ENCODE assay signal across 9 cellular contexts in genomic region chr17:19505561-19505960, GRCh38. TPM values are rescaled to one million over a fixed set of nuclear protein-coding genes. Genes with fewer than 3 reads are reported as not detected.
DNase-seq lines count a peak whose midpoint lies in the region; ATAC-seq and TF ChIP-seq lines count a peak whose summit lies in the region.
"Not testable (repeated sequence)": the region's sequence is repeated elsewhere in the genome, so short reads cannot be mapped to it uniquely, and the experiment has no call there.
"Had no signal": no experiment of that assay in that cellular context is flagged by ENCODE, and none has a peak within 500 bp of the region (broad histone marks: within the 10 kb centered on the region; RNA-seq: fewer than 3 reads in every experiment).

No MANE protein-coding gene starts in this region.

- not testable (repeated sequence) for H3K9me3 ChIP-seq in CD8-positive, alpha-beta memory T cell (ENCODE audit: low read length); WERI-Rb-1 (ENCODE audit: severe bottlenecking)

- H3K27me3 ChIP-seq in CD8-positive, alpha-beta memory T cell (ENCODE audit: insufficient read depth, low read length, poor library complexity, severe bottlenecking); WERI-Rb-1 (ENCODE audit: insufficient read depth, low read depth, severe bottlenecking): not testable (repeated sequence)

- H3K36me3 Mint-ChIP-seq in CD8-positive, alpha-beta memory T cell; brain; mesothelial cell of epicardium; nephron progenitor cell (ENCODE audit: low read depth); type B pancreatic cell: not testable (repeated sequence)
- H3K36me3 Mint-ChIP-seq in activated T-helper 17 cell treated with anti-CD3 and anti-CD28 coated beads, Interleukin-2, amount 50 U/mL, for 72 hours (ENCODE audit: low read depth): peaks cover 12% of the 10 kb centered on the region

- H3K4me3 Mint-ChIP-seq in CD8-positive, alpha-beta memory T cell: peak overlapping the region in 6 of 7 donors; percentile 22 to 90 (median 82)
- H3K4me3 Mint-ChIP-seq in activated T-helper 17 cell treated with anti-CD3 and anti-CD28 coated beads, Interleukin-2, amount 50 U/mL, for 72 hours: peak overlapping the region; percentile 86
- peak overlapping the region; percentile 63 to 91 (median 84) for H3K4me3 Mint-ChIP-seq in brain
- H3K4me3 Mint-ChIP-seq in mesothelial cell of epicardium: peak overlapping the region; percentile 40
- peak overlapping the region; percentile 90 for H3K4me3 Mint-ChIP-seq in nephron progenitor cell
- H3K4me3 Mint-ChIP-seq in type B pancreatic cell: peak overlapping the region; percentile 71

- H3K4me1 ChIP-seq in CD8-positive, alpha-beta memory T cell (ENCODE audit: insufficient read depth, low read length): not testable (repeated sequence)

- DNase-seq in CD8-positive, alpha-beta memory T cell; mesothelial cell of epicardium (ENCODE audit: low spot score in 2 of 2, unreplicated experiment in 2 of 2); nephron progenitor cell; type B pancreatic cell (ENCODE audit: extremely low spot score, unreplicated experiment): not testable (repeated sequence)
- DNase-seq in WERI-Rb-1: peak; percentile 59

- peaks cover 0 to 12% of the 10 kb centered on the region in 2 donors for H3K27me3 Mint-ChIP-seq in CD8-positive, alpha-beta memory T cell
- H3K27me3 Mint-ChIP-seq in activated T-helper 17 cell treated with anti-CD3 and anti-CD28 coated beads, Interleukin-2, amount 50 U/mL, for 72 hours; brain; mesothelial cell of epicardium (ENCODE audit: low read depth); type B pancreatic cell: not testable (repeated sequence)
- peaks cover 21% of the 10 kb centered on the region for H3K27me3 Mint-ChIP-seq in nephron progenitor cell (ENCODE audit: low read depth, poor library complexity)

- H3K4me3 ChIP-seq in CD8-positive, alpha-beta memory T cell (ENCODE audit: low read length); WERI-Rb-1 (ENCODE audit: low read depth, low read length): not testable (repeated sequence)

- peak overlapping the region in 3 of 8 donors; percentile 76 to 98 (median 76) for H3K27ac Mint-ChIP-seq in CD8-positive, alpha-beta memory T cell
- not testable (repeated sequence) for H3K27ac Mint-ChIP-seq in activated T-helper 17 cell treated with anti-CD3 and anti-CD28 coated beads, Interleukin-2, amount 50 U/mL, for 72 hours; mesothelial cell of epicardium; nephron progenitor cell; type B pancreatic cell
- peak overlapping the region in 3 of 5 experiments; percentile 70 to 87 (median 81) for H3K27ac Mint-ChIP-seq in brain

- POLR2A ChIA-PET in CD8-positive, alpha-beta memory T cell (lab: Charles Lee): not testable (repeated sequence)

- not testable (repeated sequence) for TF ChIP-seq CTCF in WERI-Rb-1 (IDR thresholded peaks at IDR 0.05; ENCODE audit: low read depth, low read length); brain (conservative IDR thresholded peaks at IDR 0.05); mesothelial cell of epicardium (IDR thresholded peaks at IDR 0.05; ENCODE audit: unreplicated experiment); nephron progenitor cell (IDR thresholded peaks at IDR 0.05); type B pancreatic cell (conservative IDR thresholded peaks at IDR 0.05)

- CTCF ChIA-PET in CD8-positive, alpha-beta memory T cell (lab: Charles Lee): not testable (repeated sequence)

- peaks cover 15 to 23% (median 19%) of the 10 kb centered on the region in 3 donors for H3K4me1 Mint-ChIP-seq in CD8-positive, alpha-beta memory T cell
- peaks cover 11% of the 10 kb centered on the region for H3K4me1 Mint-ChIP-seq in activated T-helper 17 cell treated with anti-CD3 and anti-CD28 coated beads, Interleukin-2, amount 50 U/mL, for 72 hours
- peaks cover 23% of the 10 kb centered on the region for H3K4me1 Mint-ChIP-seq in brain
- not testable (repeated sequence) for H3K4me1 Mint-ChIP-seq in mesothelial cell of epicardium; type B pancreatic cell (ENCODE audit: unreplicated experiment)
- H3K4me1 Mint-ChIP-seq in nephron progenitor cell: peaks cover 28% of the 10 kb centered on the region

- ATAC-seq in activated T-helper 17 cell treated with anti-CD3 and anti-CD28 coated beads, Interleukin-2, amount 50 U/mL, for 72 hours (replicated peaks): not testable (repeated sequence)

- H3K9me3 Mint-ChIP-seq in CD8-positive, alpha-beta memory T cell; activated T-helper 17 cell treated with anti-CD3 and anti-CD28 coated beads, Interleukin-2, amount 50 U/mL, for 72 hours; brain; mesothelial cell of epicardium; nephron progenitor cell; type B pancreatic cell: not testable (repeated sequence)

- not testable (repeated sequence) for H3K27ac ChIP-seq in CD8-positive, alpha-beta memory T cell (ENCODE audit: low read depth, low read length)
- H3K27ac ChIP-seq in WERI-Rb-1: peak overlapping the region; percentile 84

- H3K36me3 ChIP-seq in CD8-positive, alpha-beta memory T cell (ENCODE audit: insufficient read depth, low read length); WERI-Rb-1: not testable (repeated sequence)

RNA-seq across cellular contexts. Expression of gene SLC47A1, which starts 28.1 kb away (rescaled TPM):
- total RNA-seq in CD8-positive, alpha-beta memory T cell: under 1 TPM; 0.15 to 0.20 TPM
- 0.29 TPM for polyA plus RNA-seq in CD8-positive, alpha-beta memory T cell
- under 1 TPM; 0.19 to 0.58 TPM for total RNA-seq in activated T-helper 17 cell treated with anti-CD3 and anti-CD28 coated beads, Interleukin-2, amount 50 U/mL, for 72 hours
- 1.2 TPM for polyA plus RNA-seq in brain (ENCODE audit: insufficient read depth, low read depth, low replicate concordance)
- total RNA-seq in mesothelial cell of epicardium (5.5 to 9.2 TPM (median 5.9 TPM) in 3 replicates), type B pancreatic cell (ENCODE audit: low replicate concordance) (1.2 and 5.9 TPM in 2 replicates)
- total RNA-seq: Daoy, IMR-90 had no signal
- polyA plus RNA-seq: IMR-90 had no signal

Comparison
In these comparisons a context has a peak if more than half of its experiments do, and no peak if none do; other contexts are left out.
1. H3K4me3 Mint-ChIP-seq: peak in every context shown above with its lines; median percentile 90 in nephron progenitor cell; 86 in activated T-helper 17 cell treated with anti-CD3 and anti-CD28 coated beads, Interleukin-2, amount 50 U/mL, for 72 hours; 84 in brain; 82 in CD8-positive, alpha-beta memory T cell; 71 in type B pancreatic cell; 40 in mesothelial cell of epicardium.